In genomic region chr18:29879763-29880162, GRCh38 we compare ENCODE assay signal across 19 cellular contexts.
"Had no signal": no experiment of that assay in that cellular context is flagged by ENCODE, and none has a peak within 500 bp of the region (broad histone marks: within the 10 kb centered on the region; RNA-seq: fewer than 3 reads in every experiment).

No MANE protein-coding gene starts in this region.

- H3K4me3 ChIP-seq: dorsolateral prefrontal cortex, esophagus muscularis mucosa, testis had no signal

- H3K4me1 ChIP-seq: esophagus muscularis mucosa, testis had no signal

- FAIRE-seq: bronchial epithelial cell, endometrium, TTC549 had no signal

- H3K27me3 ChIP-seq: dorsolateral prefrontal cortex, esophagus muscularis mucosa, testis had no signal

- H3K36me3 ChIP-seq: esophagus muscularis mucosa had no signal

- DNase-seq: activated CD4-positive, alpha-beta memory T cell treated with anti-CD3 and anti-CD28 coated beads for 36 hours; activated naive CD8-positive, alpha-beta T cell treated with anti-CD3 and anti-CD28 coated beads, Interleukin-2, amount 10 ng/mL, durations not matched to agents 7 days and 5 days; activated T-cell treated with anti-CD3 and anti-CD28 coated beads, Interleukin-2, amount 50 U/mL, for 72 hours; anterior cingulate cortex; dorsolateral prefrontal cortex; glutamatergic neuron; mammary epithelial cell; natural killer cell; occipital lobe; stimulated activated CD4-positive, alpha-beta T cell treated with anti-CD3 and anti-CD28 coated beads, Interleukin-4, amount 100 ng/mL, for 1 hour; T-helper 2 cell; testis had no signal

- ATAC-seq: activated CD4-positive, CD25-positive, alpha-beta regulatory T cell treated with anti-CD3 and anti-CD28 coated beads, Interleukin-2, amount 50 U/mL, for 24 hours; activated T-cell treated with anti-CD3 and anti-CD28 coated beads, Interleukin-2, amount 50 U/mL, for 72 hours; left lobe of liver; natural killer cell had no signal

- H3K27me3 Mint-ChIP-seq: activated CD4-positive, alpha-beta memory T cell treated with anti-CD3 and anti-CD28 coated beads for 36 hours; activated naive CD8-positive, alpha-beta T cell treated with anti-CD3 and anti-CD28 coated beads, Interleukin-2, amount 10 ng/mL, durations not matched to agents 7 days and 5 days; stimulated activated naive CD8-positive, alpha-beta T cell treated with anti-CD3 and anti-CD28 coated beads, Interleukin-15, Interleukin-2, amounts not matched to agents 100 ng/mL and 50 ng/mL, for 24 hours had no signal

- H3K9me3 ChIP-seq: testis had no signal

- H3K27ac ChIP-seq: dorsolateral prefrontal cortex, esophagus muscularis mucosa, testis had no signal

- H3K4me3 Mint-ChIP-seq: activated CD4-positive, alpha-beta memory T cell treated with anti-CD3 and anti-CD28 coated beads for 36 hours; activated naive CD8-positive, alpha-beta T cell treated with anti-CD3 and anti-CD28 coated beads, Interleukin-2, amount 10 ng/mL, durations not matched to agents 7 days and 5 days; activated T-cell treated with anti-CD3 and anti-CD28 coated beads, Interleukin-2, amount 50 U/mL, for 72 hours; natural killer cell; stimulated activated naive CD8-positive, alpha-beta T cell treated with anti-CD3 and anti-CD28 coated beads, Interleukin-15, Interleukin-2, amounts not matched to agents 100 ng/mL and 50 ng/mL, for 24 hours had no signal

- H3K36me3 Mint-ChIP-seq: activated CD4-positive, alpha-beta memory T cell treated with anti-CD3 and anti-CD28 coated beads for 36 hours; activated naive CD8-positive, alpha-beta T cell treated with anti-CD3 and anti-CD28 coated beads, Interleukin-2, amount 10 ng/mL, durations not matched to agents 7 days and 5 days; natural killer cell had no signal

- H3K27ac Mint-ChIP-seq: activated CD4-positive, alpha-beta memory T cell treated with anti-CD3 and anti-CD28 coated beads for 36 hours; activated naive CD8-positive, alpha-beta T cell treated with anti-CD3 and anti-CD28 coated beads, Interleukin-2, amount 10 ng/mL, durations not matched to agents 7 days and 5 days; activated T-cell treated with anti-CD3 and anti-CD28 coated beads, Interleukin-2, amount 50 U/mL, for 72 hours; natural killer cell; stimulated activated naive CD8-positive, alpha-beta T cell treated with anti-CD3 and anti-CD28 coated beads, Interleukin-15, Interleukin-2, amounts not matched to agents 100 ng/mL and 50 ng/mL, for 24 hours had no signal

- H3K4me1 Mint-ChIP-seq: activated naive CD8-positive, alpha-beta T cell treated with anti-CD3 and anti-CD28 coated beads, Interleukin-2, amount 10 ng/mL, durations not matched to agents 7 days and 5 days; natural killer cell had no signal
